17 cellular contexts compared by ENCODE assay signal in genomic region chr13:66831317-66831716, GRCh38.
DNase-seq lines count a peak whose midpoint lies in the region; ATAC-seq, FAIRE-seq and TF ChIP-seq lines count a peak whose summit lies in the region.
"Had no signal": no experiment of that assay in that cellular context is flagged by ENCODE, and none has a peak within 500 bp of the region (broad histone marks: within the 10 kb centered on the region; RNA-seq: fewer than 3 reads in every experiment).

No MANE protein-coding gene starts in this region.

- TF ChIP-seq CTCF in DOHH2 (IDR thresholded peaks at IDR 0.05; ENCODE audit: low read depth, low read length, poor library complexity, severe bottlenecking) (no peak), endothelial cell of umbilical vein (IDR thresholded peaks at IDR 0.05; ENCODE audit: extremely low read depth in 1 of 2, insufficient read depth in 1 of 2, low read depth in 1 of 2, low read length in 2 of 2) (no peak), sigmoid colon (IDR thresholded peaks at IDR 0.05) (no peak)

- H4K20me1 ChIP-seq in DOHH2 (ENCODE audit: control insufficient read depth, insufficient read depth, low read depth, low read length) (no peaks in the 10 kb centered on the region), endothelial cell of umbilical vein (replicated peaks; ENCODE audit: control insufficient read depth, extremely low read depth, insufficient read depth, low read length) (no peaks in the 10 kb centered on the region)

- H2AFZ ChIP-seq in endothelial cell of umbilical vein (ENCODE audit: low read depth, low read length), result no peak overlapping the region

- TF ChIP-seq EP300 in sigmoid colon (IDR thresholded peaks at IDR 0.05), result no peak

- TF ChIP-seq POLR2A in endothelial cell of umbilical vein (IDR thresholded peaks at IDR 0.05; ENCODE audit: low read depth, low read length) (no peak), sigmoid colon (IDR thresholded peaks at IDR 0.05) (no peak)

- H3K9me3 ChIP-seq in DOHH2 (ENCODE audit: control insufficient read depth, insufficient read depth, low read length) (no peaks in the 10 kb centered on the region), HUES6 (ENCODE audit: control insufficient read depth, insufficient read depth, low read depth, low read length) (no peaks in the 10 kb centered on the region), endothelial cell of umbilical vein (replicated peaks; ENCODE audit: control insufficient read depth, insufficient read depth, low read length) (no peaks in the 10 kb centered on the region), sigmoid colon (no peaks in the 10 kb centered on the region)

- H3K79me2 ChIP-seq in DOHH2 (ENCODE audit: control insufficient read depth, low read length) (no peaks in the 10 kb centered on the region), endothelial cell of umbilical vein (ENCODE audit: control insufficient read depth, insufficient read depth, low read length) (no peaks in the 10 kb centered on the region)

- ATAC-seq in GM21423 (IDR thresholded peaks at IDR 0.05; ENCODE audit: unreplicated experiment), result peak; percentile 67
- ATAC-seq in GM21529 (IDR thresholded peaks at IDR 0.05; ENCODE audit: unreplicated experiment), result no peak
- ATAC-seq in HG02798 (IDR thresholded peaks at IDR 0.05; ENCODE audit: poor library complexity, unreplicated experiment), result no peak
- ATAC-seq: activated CD8-positive, alpha-beta memory T cell treated with anti-CD3 and anti-CD28 coated beads, Interleukin-2, amount 10 ng/mL, durations not matched to agents 7 days and 5 days; sciatic nerve had no signal

- dilution Hi-C loops in endothelial cell of umbilical vein (cut with MboI; ENCODE audit: extremely low pct_ligation_motif_present, low sequenced_read_pairs), result no loop called here

- H3F3A ChIP-seq in DOHH2 (ENCODE audit: control insufficient read depth, insufficient read depth), result no peaks in the 10 kb centered on the region

- FAIRE-seq in endothelial cell of umbilical vein (lab: Jason Lieb, UNC), result peak; percentile 71
- FAIRE-seq: colon, islet of Langerhans had no signal

- intact Hi-C loops in endothelial cell of umbilical vein (cut with micrococcal nuclease), result no loop called here
- intact Hi-C loops in sigmoid colon (cut with DNase I), result no loop called here

- no peaks in the 10 kb centered on the region for H3K9me1 ChIP-seq in endothelial cell of umbilical vein (replicated peaks; ENCODE audit: control insufficient read depth, extremely low read depth, insufficient read depth, low read length)

- DNase-seq in endothelial cell of umbilical vein (ENCODE audit: low read depth, low spot score), result no peak
- no peak for DNase-seq in Kasumi-1 (lab: John Stamatoyannopoulos, UW)
- DNase-seq in sigmoid colon, result no peak
- DNase-seq: activated CD8-positive, alpha-beta memory T cell treated with anti-CD3 and anti-CD28 coated beads, Interleukin-2, amount 10 ng/mL, durations not matched to agents 7 days and 5 days; activated gamma-delta T cell; aorta; erythroblast; KG1; T-helper 2 cell had no signal

- H3K27me3 ChIP-seq in DOHH2 (ENCODE audit: control insufficient read depth, low read length) (no peaks in the 10 kb centered on the region), HUES6 (ENCODE audit: control insufficient read depth, insufficient read depth, low read length) (no peaks in the 10 kb centered on the region), endothelial cell of umbilical vein (ENCODE audit: control insufficient read depth in 2 of 2, insufficient read depth in 2 of 2, low read length in 2 of 2) (no peaks in the 10 kb centered on the region), sigmoid colon (no peaks in the 10 kb centered on the region)

- CTCF ChIA-PET in endothelial cell of umbilical vein (lab: Charles Lee), result interaction anchor here (1.1 to 1.3 kb wide), 2 partner anchors 21 to 23 kb away, joined by 3 to 6 read pairs; no protein-coding TSS in a partner anchor

- H3K4me3 ChIP-seq in DOHH2 (ENCODE audit: low read length) (peak overlapping the region; percentile 53), HUES6 (ENCODE audit: low read depth, low read length) (no peak overlapping the region), endothelial cell of umbilical vein (replicated peaks in 1 of 3; ENCODE audit: insufficient read depth in 1 of 3, low read depth in 1 of 3, low read length in 3 of 3) (no peak overlapping the region), sigmoid colon (no peak overlapping the region)

- peak overlapping the region; percentile 36; the same call in 1 of the 2 replicates for H3K27ac ChIP-seq in DOHH2 (ENCODE audit: low read depth, low read length)
- H3K27ac ChIP-seq in HUES6 (ENCODE audit: low read depth, low read length), result 0 out of 2 replicates have a peak overlapping the region, but pooled peaks have one; percentile 28
- no peak overlapping the region for H3K27ac ChIP-seq in endothelial cell of umbilical vein (ENCODE audit: insufficient read depth, low read depth, low read length)
- H3K27ac ChIP-seq in sigmoid colon, result no peak overlapping the region

- POLR2A ChIA-PET in endothelial cell of umbilical vein (lab: Charles Lee), result no interaction called here

- no peaks in the 10 kb centered on the region for H3K36me3 ChIP-seq in DOHH2 (ENCODE audit: control insufficient read depth, low read length)
- H3K36me3 ChIP-seq in HUES6 (ENCODE audit: control insufficient read depth, insufficient read depth, low read length), result no peaks in the 10 kb centered on the region
- H3K36me3 ChIP-seq in endothelial cell of umbilical vein (ENCODE audit: control insufficient read depth in 2 of 2, extremely low read depth in 1 of 2, insufficient read depth in 2 of 2, low read length in 2 of 2), result no peaks in the 10 kb centered on the region
- H3K36me3 ChIP-seq in sigmoid colon, result no peaks in the 10 kb centered on the region

- H3K9ac ChIP-seq in HUES6 (ENCODE audit: low read length) (no peak overlapping the region), endothelial cell of umbilical vein (replicated peaks; ENCODE audit: extremely low read depth, insufficient read depth, low read length) (no peak overlapping the region)

- BruUV-seq in endothelial cell of umbilical vein (replicated peaks; lab: Mats Ljungman, UMichigan), result no TSS peak

- WGBS in sigmoid colon, 2 donors, result 35 to 61% methylated on average over 2 of the region's 2 CpGs

- H3K9me2 ChIP-seq in DOHH2 (replicated peaks; ENCODE audit: control insufficient read depth, low read length), result no peaks in the 10 kb centered on the region

- H3K4me2 ChIP-seq in DOHH2 (ENCODE audit: low read length) (peak overlapping the region; percentile 60), endothelial cell of umbilical vein (ENCODE audit: insufficient read depth, low read length) (no peak overlapping the region)

- peaks cover 15% of the 10 kb centered on the region for H3K4me1 ChIP-seq in DOHH2 (ENCODE audit: control insufficient read depth, low read length)
- no peaks in the 10 kb centered on the region for H3K4me1 ChIP-seq in HUES6 (ENCODE audit: control insufficient read depth, insufficient read depth, low read length)
- H3K4me1 ChIP-seq in endothelial cell of umbilical vein (ENCODE audit: control insufficient read depth, extremely low read depth, insufficient read depth, low read length), result no peaks in the 10 kb centered on the region
- no peaks in the 10 kb centered on the region for H3K4me1 ChIP-seq in sigmoid colon

TF ChIP-seq in endothelial cell of umbilical vein, 7 proteins besides CTCF, POLR2A, EP300 and RAD21:
- TF ChIP-seq MYC (IDR thresholded peaks at IDR 0.05; ENCODE audit: low read depth, low read length), result no peak
- no peak for TF ChIP-seq MAX (IDR thresholded peaks at IDR 0.05; ENCODE audit: insufficient read depth, insufficient read length)
- TF ChIP-seq POLR2AphosphoS5 (IDR thresholded peaks at IDR 0.05; ENCODE audit: insufficient read depth, low read depth, low read length), result no peak
- TF ChIP-seq GATA2 (IDR thresholded peaks at IDR 0.05; ENCODE audit: insufficient read depth, insufficient read length, low read depth, low read length), result no peak
- no peak for TF ChIP-seq JUN (IDR thresholded peaks at IDR 0.05; ENCODE audit: borderline replicate concordance, insufficient read depth, insufficient read length, low read depth)
- no peak for TF ChIP-seq FOS (IDR thresholded peaks at IDR 0.05; ENCODE audit: borderline replicate concordance, insufficient read depth, low read length)
- TF ChIP-seq EZH2 (IDR thresholded peaks at IDR 0.05; ENCODE audit: borderline replicate concordance, low read depth, low read length, severe bottlenecking), result no peak

Comparison
In these comparisons a context has a peak if more than half of its experiments do, and no peak if none do; other contexts are left out.
1. H3K27ac ChIP-seq: peak in DOHH2 (single experiment) and HUES6 (single experiment); none in endothelial cell of umbilical vein (single experiment) and sigmoid colon (0 of 4).